8 cellular contexts compared by ENCODE assay signal in genomic region chr14:54901380-54902142, GRCh38. TPM values are rescaled to one million over a fixed set of nuclear protein-coding genes. Genes with fewer than 3 reads are reported as not detected.
DNase-seq lines count a peak whose midpoint lies in the region; ATAC-seq and TF ChIP-seq lines count a peak whose summit lies in the region.

No MANE protein-coding gene starts in this region.

- H3K9ac ChIP-seq in stomach smooth muscle (ENCODE audit: low read length in 2 of 2) = peak overlapping the region; percentile 29 to 64

- ATAC-seq in HG03025 (IDR thresholded peaks at IDR 0.05; ENCODE audit: low FRiP score, unreplicated experiment) = no peak
- no peak for ATAC-seq in GM18907 (IDR thresholded peaks at IDR 0.05; ENCODE audit: unreplicated experiment)

- H3K4me3 ChIP-seq in Jurkat, Clone E6-1 (ENCODE audit: low read length) = peak overlapping the region; percentile 82
- peak overlapping the region; percentile 81 for H3K4me3 ChIP-seq in kidney epithelial cell (ENCODE audit: low read depth, low read length)
- H3K4me3 ChIP-seq in stomach smooth muscle (ENCODE audit: low read length in 2 of 2) = peak overlapping the region; percentile 75 to 81

- H3K9me3 ChIP-seq in stomach smooth muscle (ENCODE audit: control insufficient read depth in 2 of 2, low read length in 2 of 2) = no peaks in the 10 kb centered on the region

- peak; percentile 22 for DNase-seq in EL
- DNase-seq in Jurkat, Clone E6-1 (ENCODE audit: low read depth, low spot score) = no peak
- DNase-seq in kidney epithelial cell (ENCODE audit: low read depth) = no peak
- DNase-seq in foreskin melanocyte = no peak

- H3K27me3 ChIP-seq in kidney epithelial cell (ENCODE audit: control insufficient read depth, insufficient read depth, low read length) (no peaks in the 10 kb centered on the region), stomach smooth muscle (ENCODE audit: control insufficient read depth in 1 of 2, insufficient read depth in 2 of 2, low read length in 2 of 2) (peaks cover 6 to 20% of the 10 kb centered on the region in 2 donors)

- H3K27ac ChIP-seq in adipose tissue (ENCODE audit: low read depth, low read length) = peak overlapping the region; percentile 0
- no peak overlapping the region for H3K27ac ChIP-seq in stomach smooth muscle (ENCODE audit: low read length)

- no peak for TF ChIP-seq CTCF in kidney epithelial cell (IDR thresholded peaks at IDR 0.05; ENCODE audit: insufficient read depth, low read length, poor library complexity, severe bottlenecking)

- H3K36me3 ChIP-seq in kidney epithelial cell (ENCODE audit: control insufficient read depth, insufficient read depth, low read length) = no peaks in the 10 kb centered on the region
- no peaks in the 10 kb centered on the region for H3K36me3 ChIP-seq in stomach smooth muscle (ENCODE audit: control insufficient read depth in 2 of 2, insufficient read depth in 2 of 2, low read length in 2 of 2)

- peaks cover 15% of the 10 kb centered on the region for H3K4me1 ChIP-seq in stomach smooth muscle (ENCODE audit: control insufficient read depth, insufficient read depth, low read length)

- WGBS in adipose tissue, 3 donors = 0 to 1% (median 1%) methylated on average over 42 of the region's 42 CpGs

RNA-seq across cellular contexts. Expression of gene GCH1, which starts 1.1 kb away (rescaled TPM):
- 23.3 TPM for polyA plus RNA-seq in Jurkat, Clone E6-1 (2012; ENCODE audit: insufficient read depth, insufficient read length)
- polyA plus RNA-seq in adipose tissue = 10 to 100 TPM in 1 of 3 donors, 1 to 10 TPM in 2; 3.6 to 19.6 (median 9.6) TPM
- total RNA-seq in kidney epithelial cell = 30.8 and 30.9 TPM in 2 replicates
